Comparison of ENCODE assay signal across 2 cellular contexts in the genomic region with DNA sequence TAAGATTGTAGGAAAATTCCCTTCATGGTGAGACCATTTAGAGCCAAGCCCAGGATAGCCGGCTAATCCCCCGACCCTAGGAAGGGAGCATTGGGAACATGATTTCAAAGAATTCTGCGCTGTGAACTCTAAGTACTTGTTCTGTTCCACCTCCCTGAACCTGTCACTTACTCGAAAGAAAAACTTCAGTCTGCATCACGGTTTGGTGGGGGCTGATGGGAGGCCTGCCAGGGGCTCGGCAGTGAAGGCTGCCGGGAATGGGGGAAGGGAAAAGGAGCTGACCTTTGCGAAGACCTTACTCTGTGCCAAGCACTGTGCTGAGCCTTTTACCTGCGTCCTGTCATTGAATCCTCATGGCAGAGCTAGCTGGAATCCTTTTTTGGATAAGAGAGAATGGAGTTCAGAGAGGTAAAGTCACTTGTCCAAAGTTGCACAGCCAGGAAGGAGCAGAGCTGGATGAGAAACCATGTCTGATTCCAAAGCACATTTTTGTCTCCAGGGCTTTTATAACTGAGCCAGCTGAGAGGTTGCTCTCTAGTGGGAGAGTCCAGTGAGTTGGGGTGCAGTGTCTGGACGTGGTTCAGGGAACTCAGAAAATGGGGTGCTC.
TF ChIP-seq lines count a peak whose summit lies in the region.

No MANE protein-coding gene starts in this region.

TF ChIP-seq in HEK293, 187 proteins besides CTCF, POLR2A, EP300 and RAD21:
- peak; percentile 79; the same call in 1 of the 2 replicates for TF ChIP-seq ZNF768 (tag by site-specific recombination; IDR thresholded peaks at IDR 0.05)
- TF ChIP-seq ZNF521 (tag by site-specific recombination; IDR thresholded peaks at IDR 0.05): no peak

TF ChIP-seq in K562, 482 proteins besides CTCF, POLR2A, EP300 and RAD21:
- no peak for TF ChIP-seq NR3C1 (CRISPR knock-in tag; IDR thresholded peaks at IDR 0.05)
- no peak for TF ChIP-seq HNRNPL (IDR thresholded peaks at IDR 0.05; ENCODE audit: low read depth, low read length)
- no peak for TF ChIP-seq KDM4B (IDR thresholded peaks at IDR 0.05; ENCODE audit: borderline replicate concordance in 2 of 2, low read depth in 1 of 2)
- TF ChIP-seq RBM25 (IDR thresholded peaks at IDR 0.05; ENCODE audit: low read depth, low read length, severe bottlenecking): peak; percentile 75
- TF ChIP-seq IRF2 (CRISPR knock-in tag; IDR thresholded peaks at IDR 0.05): no peak
- no peak for TF ChIP-seq ZNF778 (CRISPR knock-in tag; IDR thresholded peaks at IDR 0.05)
- no peak for TF ChIP-seq WHSC1 (IDR thresholded peaks at IDR 0.05; ENCODE audit: low read length)
- TF ChIP-seq RFX7 (CRISPR knock-in tag; IDR thresholded peaks at IDR 0.05): no peak
- TF ChIP-seq MAFF (IDR thresholded peaks at IDR 0.05; ENCODE audit: low read length): no peak
- TF ChIP-seq, protein P1, sequence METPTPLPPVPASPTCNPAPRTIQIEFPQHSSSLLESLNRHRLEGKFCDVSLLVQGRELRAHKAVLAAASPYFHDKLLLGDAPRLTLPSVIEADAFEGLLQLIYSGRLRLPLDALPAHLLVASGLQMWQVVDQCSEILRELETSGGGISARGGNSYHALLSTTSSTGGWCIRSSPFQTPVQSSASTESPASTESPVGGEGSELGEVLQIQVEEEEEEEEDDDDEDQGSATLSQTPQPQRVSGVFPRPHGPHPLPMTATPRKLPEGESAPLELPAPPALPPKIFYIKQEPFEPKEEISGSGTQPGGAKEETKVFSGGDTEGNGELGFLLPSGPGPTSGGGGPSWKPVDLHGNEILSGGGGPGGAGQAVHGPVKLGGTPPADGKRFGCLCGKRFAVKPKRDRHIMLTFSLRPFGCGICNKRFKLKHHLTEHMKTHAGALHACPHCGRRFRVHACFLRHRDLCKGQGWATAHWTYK (CRISPR knock-in tag; IDR thresholded peaks at IDR 0.05): no peak
- TF ChIP-seq, protein P2, sequence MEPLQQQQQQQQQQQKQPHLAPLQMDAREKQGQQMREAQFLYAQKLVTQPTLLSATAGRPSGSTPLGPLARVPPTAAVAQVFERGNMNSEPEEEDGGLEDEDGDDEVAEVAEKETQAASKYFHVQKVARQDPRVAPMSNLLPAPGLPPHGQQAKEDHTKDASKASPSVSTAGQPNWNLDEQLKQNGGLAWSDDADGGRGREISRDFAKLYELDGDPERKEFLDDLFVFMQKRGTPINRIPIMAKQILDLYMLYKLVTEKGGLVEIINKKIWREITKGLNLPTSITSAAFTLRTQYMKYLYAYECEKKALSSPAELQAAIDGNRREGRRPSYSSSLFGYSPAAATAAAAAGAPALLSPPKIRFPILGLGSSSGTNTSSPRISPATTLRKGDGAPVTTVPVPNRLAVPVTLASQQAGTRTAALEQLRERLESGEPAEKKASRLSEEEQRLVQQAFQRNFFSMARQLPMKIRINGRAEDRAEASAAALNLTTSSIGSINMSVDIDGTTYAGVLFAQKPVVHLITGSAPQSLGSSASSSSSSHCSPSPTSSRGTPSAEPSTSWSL (CRISPR knock-in tag; IDR thresholded peaks at IDR 0.05; ENCODE audit: borderline replicate concordance): no peak
- no peak for TF ChIP-seq ZNF785 (CRISPR knock-in tag; IDR thresholded peaks at IDR 0.05)
- TF ChIP-seq, protein P3, sequence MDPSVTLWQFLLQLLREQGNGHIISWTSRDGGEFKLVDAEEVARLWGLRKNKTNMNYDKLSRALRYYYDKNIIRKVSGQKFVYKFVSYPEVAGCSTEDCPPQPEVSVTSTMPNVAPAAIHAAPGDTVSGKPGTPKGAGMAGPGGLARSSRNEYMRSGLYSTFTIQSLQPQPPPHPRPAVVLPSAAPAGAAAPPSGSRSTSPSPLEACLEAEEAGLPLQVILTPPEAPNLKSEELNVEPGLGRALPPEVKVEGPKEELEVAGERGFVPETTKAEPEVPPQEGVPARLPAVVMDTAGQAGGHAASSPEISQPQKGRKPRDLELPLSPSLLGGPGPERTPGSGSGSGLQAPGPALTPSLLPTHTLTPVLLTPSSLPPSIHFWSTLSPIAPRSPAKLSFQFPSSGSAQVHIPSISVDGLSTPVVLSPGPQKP (CRISPR knock-in tag; IDR thresholded peaks at IDR 0.05): no peak
- TF ChIP-seq BCOR (IDR thresholded peaks at IDR 0.05): peak; percentile 38; the same call in 1 of the 2 replicates
- TF ChIP-seq, protein P4, sequence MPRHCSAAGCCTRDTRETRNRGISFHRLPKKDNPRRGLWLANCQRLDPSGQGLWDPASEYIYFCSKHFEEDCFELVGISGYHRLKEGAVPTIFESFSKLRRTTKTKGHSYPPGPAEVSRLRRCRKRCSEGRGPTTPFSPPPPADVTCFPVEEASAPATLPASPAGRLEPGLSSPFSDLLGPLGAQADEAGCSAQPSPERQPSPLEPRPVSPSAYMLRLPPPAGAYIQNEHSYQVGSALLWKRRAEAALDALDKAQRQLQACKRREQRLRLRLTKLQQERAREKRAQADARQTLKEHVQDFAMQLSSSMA (CRISPR knock-in tag; IDR thresholded peaks at IDR 0.05): no peak
- TF ChIP-seq DPF2 (IDR thresholded peaks at IDR 0.05): no peak
- TF ChIP-seq SIRT6 (IDR thresholded peaks at IDR 0.05; ENCODE audit: low read depth, low read length): no peak
- peak; percentile 53 for TF ChIP-seq ZFP36 (IDR thresholded peaks at IDR 0.05; ENCODE audit: low read depth, low read length, partially characterized antibody)
- TF ChIP-seq ZNF57 (CRISPR knock-in tag; IDR thresholded peaks at IDR 0.05): no peak
- TF ChIP-seq, protein P5, sequence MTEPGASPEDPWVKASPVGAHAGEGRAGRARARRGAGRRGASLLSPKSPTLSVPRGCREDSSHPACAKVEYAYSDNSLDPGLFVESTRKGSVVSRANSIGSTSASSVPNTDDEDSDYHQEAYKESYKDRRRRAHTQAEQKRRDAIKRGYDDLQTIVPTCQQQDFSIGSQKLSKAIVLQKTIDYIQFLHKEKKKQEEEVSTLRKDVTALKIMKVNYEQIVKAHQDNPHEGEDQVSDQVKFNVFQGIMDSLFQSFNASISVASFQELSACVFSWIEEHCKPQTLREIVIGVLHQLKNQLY (CRISPR knock-in tag; conservative IDR thresholded peaks at IDR 0.05): no peak
